In the genomic region with DNA sequence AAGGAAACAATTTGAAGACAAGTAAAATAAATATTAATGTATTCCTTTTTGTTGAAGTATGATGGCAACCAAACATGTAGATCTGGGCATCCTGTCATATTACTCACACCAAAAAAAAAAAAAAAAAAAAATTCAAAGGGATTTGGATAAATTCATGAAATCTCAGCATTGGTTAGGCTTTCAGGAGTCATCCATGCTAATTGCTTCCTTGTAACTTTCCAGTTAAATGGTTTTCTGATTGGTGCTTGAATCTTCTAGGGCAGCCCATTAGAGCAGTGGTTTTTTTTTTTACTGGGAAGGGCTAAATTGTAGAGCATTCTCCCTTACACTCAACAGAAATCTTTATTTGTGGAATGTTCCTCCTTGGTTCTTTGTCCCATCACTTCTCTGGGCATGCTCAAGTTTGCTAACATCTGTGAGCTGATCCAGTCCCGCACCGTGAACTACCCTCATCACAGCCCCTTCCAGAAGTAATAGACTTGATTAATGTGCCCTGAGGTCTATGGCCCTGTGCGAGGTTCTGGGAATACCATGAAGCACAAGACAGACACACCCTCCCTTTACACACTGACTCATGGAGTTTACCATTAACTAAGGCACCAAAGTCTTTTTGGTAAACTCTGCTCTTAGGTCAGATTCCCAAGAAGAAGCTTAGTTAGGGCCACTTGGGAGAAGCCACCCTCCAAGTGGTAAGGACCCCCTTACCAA, we compare ENCODE assay signal across 1 cellular context.
TF ChIP-seq lines count a peak whose summit lies in the region.

No MANE protein-coding gene starts in this region.

TF ChIP-seq in endothelial cell of umbilical vein, 7 proteins besides CTCF, POLR2A, EP300 and RAD21 (continued from another document):
- no peak for TF ChIP-seq GATA2 (IDR thresholded peaks at IDR 0.05; ENCODE audit: insufficient read depth, insufficient read length, low read depth, low read length)
- TF ChIP-seq POLR2AphosphoS5 (IDR thresholded peaks at IDR 0.05; ENCODE audit: insufficient read depth, low read depth, low read length), result no peak
- TF ChIP-seq JUN (IDR thresholded peaks at IDR 0.05; ENCODE audit: borderline replicate concordance, insufficient read depth, insufficient read length, low read depth), result no peak
- TF ChIP-seq MYC (IDR thresholded peaks at IDR 0.05; ENCODE audit: low read depth, low read length), result no peak
- TF ChIP-seq FOS (IDR thresholded peaks at IDR 0.05; ENCODE audit: borderline replicate concordance, insufficient read depth, low read length), result no peak
- TF ChIP-seq EZH2 (IDR thresholded peaks at IDR 0.05; ENCODE audit: borderline replicate concordance, low read depth, low read length, severe bottlenecking), result no peak
